1 cellular context compared by ENCODE assay signal in the genomic region with DNA sequence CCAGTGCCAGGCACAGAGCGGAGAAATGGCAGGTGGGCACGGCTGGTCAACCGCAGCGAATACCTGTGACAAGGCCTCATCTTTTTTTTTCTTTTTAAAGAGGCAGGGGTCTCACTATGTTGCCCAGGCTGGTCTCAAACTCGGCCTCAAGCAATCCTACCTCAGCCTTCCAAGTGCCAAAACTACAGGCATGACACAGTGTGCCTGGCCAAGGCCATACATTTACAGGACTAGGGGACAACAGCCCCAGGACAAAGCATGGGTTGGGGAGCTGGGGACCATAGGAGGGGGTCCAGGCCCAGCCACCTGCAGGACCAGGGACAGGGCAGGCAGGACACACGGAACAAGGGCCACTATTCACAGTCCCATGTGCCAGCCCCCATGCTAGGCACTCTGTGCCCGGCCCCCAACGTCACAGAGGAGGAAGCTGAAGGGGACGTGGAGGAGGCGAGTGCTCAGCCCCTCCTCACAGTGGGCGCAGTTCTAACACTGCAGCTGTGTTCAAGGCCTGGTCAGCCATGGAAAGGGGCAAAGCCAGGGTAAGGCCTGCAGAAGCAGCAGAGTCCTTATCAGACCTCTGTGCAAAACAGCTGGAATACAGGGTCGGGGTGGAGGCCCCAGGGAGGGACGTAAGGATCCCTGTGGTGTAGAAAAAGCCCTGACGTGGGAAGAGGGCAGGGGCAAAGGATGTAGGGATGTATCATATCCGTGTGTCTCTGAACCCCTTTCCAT.
TF ChIP-seq lines count a peak whose summit lies in the region.

No MANE protein-coding gene starts in this region.

TF ChIP-seq in HepG2, 621 proteins besides CTCF, POLR2A, EP300 and RAD21:
- TF ChIP-seq ZNF121 (CRISPR knock-in tag; IDR thresholded peaks at IDR 0.05) (0 out of 2 replicates have a peak, but pooled peaks have one; percentile 55), MTERF4 (CRISPR knock-in tag; IDR thresholded peaks at IDR 0.05) (0 out of 2 replicates have a peak, but pooled peaks have one; percentile 31), ZNF790 (CRISPR knock-in tag; IDR thresholded peaks at IDR 0.05; ENCODE audit: borderline replicate concordance) (no peak)
